ENCODE assay signal across 9 cellular contexts in the genomic region with DNA sequence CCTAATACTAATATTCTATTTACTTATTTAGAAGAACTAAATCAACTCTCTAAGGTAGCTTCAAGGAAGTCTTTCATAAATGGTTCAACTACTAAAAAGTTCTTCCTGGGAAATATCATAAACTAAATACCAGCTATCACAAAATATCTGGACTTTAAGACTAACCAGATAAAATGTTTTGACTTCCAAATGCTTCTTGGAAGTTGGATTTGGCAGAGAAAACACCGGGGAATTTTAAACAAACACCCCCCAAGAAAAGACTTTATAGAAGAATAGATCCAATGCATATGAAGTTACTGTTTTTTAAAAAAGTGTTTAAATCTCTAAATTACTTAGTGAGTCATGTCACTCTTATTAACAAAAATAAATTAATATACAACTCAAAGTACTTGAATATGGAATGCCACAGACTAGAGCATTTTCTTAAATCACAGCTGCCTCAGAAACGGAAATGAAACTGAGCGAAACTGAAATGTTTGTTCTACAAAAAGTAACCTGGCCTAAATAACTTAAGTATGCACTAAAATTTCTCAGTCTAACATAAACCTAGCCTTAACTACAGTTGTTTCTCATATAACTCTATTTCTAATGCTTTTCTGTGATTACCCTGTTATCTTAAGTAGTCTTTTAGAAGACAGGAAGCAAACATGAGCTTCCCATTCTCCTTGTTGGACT. TPM values are rescaled to one million over a fixed set of nuclear protein-coding genes. Genes with fewer than 3 reads are reported as not detected.
DNase-seq lines count a peak whose midpoint lies in the region; ATAC-seq and TF ChIP-seq lines count a peak whose summit lies in the region.
"Had no signal": no experiment of that assay in that cellular context is flagged by ENCODE, and none has a peak within 500 bp of the region (broad histone marks: within the 10 kb centered on the region; RNA-seq: fewer than 3 reads in every experiment).

No MANE protein-coding gene starts in this region.

- H3K79me2 ChIP-seq in smooth muscle cell (ENCODE audit: low read depth), result peaks cover 52% of the 10 kb centered on the region

- no peak for TF ChIP-seq POLR2A in adrenal gland (IDR thresholded peaks at IDR 0.05)

- H3K27me3 ChIP-seq in adrenal gland (no peaks in the 10 kb centered on the region), smooth muscle cell (ENCODE audit: low read depth) (no peaks in the 10 kb centered on the region)

- DNase-seq in adrenal gland (no peak), smooth muscle cell (lab: John Stamatoyannopoulos, UW; ENCODE audit: unreplicated experiment) (no peak), sciatic nerve (ENCODE audit: low spot score) (no peak), cerebellar nuclear complex (lab: John Stamatoyannopoulos, UW) (no peak), NOMO-1 (lab: John Stamatoyannopoulos, UW; ENCODE audit: unreplicated experiment in 2 of 2) (no peak)
- DNase-seq: DMS 273 treated with DMSO at 0.1 percent for 48 hours had no signal

- no peak overlapping the region for H3K4me2 ChIP-seq in smooth muscle cell

- no peak overlapping the region for H2AFZ ChIP-seq in smooth muscle cell (ENCODE audit: low read depth)

- peaks cover 76% of the 10 kb centered on the region for H4K20me1 ChIP-seq in smooth muscle cell (ENCODE audit: low read depth)

- H3K4me3 ChIP-seq in adrenal gland (peak overlapping the region in 1 of 4 donors; percentile 21), smooth muscle cell (peak overlapping the region; percentile 4)

- H3K36me3 ChIP-seq in adrenal gland (replicated peaks in 1 of 2) (no peaks in the 10 kb centered on the region), smooth muscle cell (ENCODE audit: low read depth) (no peaks in the 10 kb centered on the region)

- H3K27ac ChIP-seq in adrenal gland (peak overlapping the region in 3 of 5 donors; percentile 30 to 95 (median 89)), smooth muscle cell (ENCODE audit: low read depth) (no peak overlapping the region)

- intact Hi-C loops in adrenal gland (cut with DNase I) (no loop called here), sciatic nerve (cut with DNase I) (loop anchor here (5.0 kb wide), 1 partner anchor 59 kb away; no protein-coding TSS in a partner anchor)

- H3K4me1 ChIP-seq in adrenal gland (replicated peaks in 1 of 2) (peaks cover 42 to 87% of the 10 kb centered on the region in 2 donors), smooth muscle cell (ENCODE audit: low read depth) (peaks cover 10% of the 10 kb centered on the region)

- H3F3A ChIP-seq in smooth muscle cell (ENCODE audit: low read depth), result no peaks in the 10 kb centered on the region

- TF ChIP-seq CTCF in adrenal gland (IDR thresholded peaks at IDR 0.05) (no peak), smooth muscle cell (IDR thresholded peaks at IDR 0.05; ENCODE audit: borderline replicate concordance, insufficient read depth, poor library complexity, severe bottlenecking) (no peak)

- ATAC-seq in GM19351 (IDR thresholded peaks at IDR 0.05; ENCODE audit: unreplicated experiment) (peak; percentile 46), HG02885 (IDR thresholded peaks at IDR 0.05; ENCODE audit: poor library complexity, unreplicated experiment) (peak; percentile 48), HG02588 (IDR thresholded peaks at IDR 0.05; ENCODE audit: unreplicated experiment) (no peak), sciatic nerve (no peak)

- no peak overlapping the region for H3K9ac ChIP-seq in smooth muscle cell (ENCODE audit: low read depth)

- WGBS in adrenal gland, 4 donors, result 47 to 51% (median 48%) methylated on average over 3 of the region's 3 CpGs
- 88% methylated on average over 3 of the region's 3 CpGs for WGBS in smooth muscle cell (ENCODE audit: low lambda C conversion rate)

- H3K9me3 ChIP-seq in adrenal gland (replicated peaks in 1 of 3) (no peaks in the 10 kb centered on the region), smooth muscle cell (replicated peaks; ENCODE audit: low read depth) (no peaks in the 10 kb centered on the region)

RNA-seq across cellular contexts. Expression of a gene that starts 6.8 kb away (rescaled TPM):
- 100 to 1,000 TPM; 101 to 446 (median 195) TPM for total RNA-seq in adrenal gland
- 10 to 100 TPM; 26.8 to 58.4 (median 49.2) TPM for polyA plus RNA-seq in adrenal gland
- total RNA-seq in smooth muscle cell, result 29.6 and 29.8 TPM in 2 replicates
- 2.8 and 2.9 TPM in 2 replicates for polyA plus RNA-seq in smooth muscle cell
- total RNA-seq in sciatic nerve, result 65.8 TPM

Comparison
In these comparisons a context has a peak if more than half of its experiments do, and no peak if none do; other contexts are left out.
1. ATAC-seq: peak in GM19351 (single experiment) and HG02885 (single experiment); none in HG02588 (single experiment) and sciatic nerve (single experiment).